In genomic region chr6:36904851-36905393, GRCh38 we compare ENCODE assay signal across 19 cellular contexts. TPM values are rescaled to one million over a fixed set of nuclear protein-coding genes. Genes with fewer than 3 reads are reported as not detected.
"Had no signal": no experiment of that assay in that cellular context is flagged by ENCODE, and none has a peak within 500 bp of the region (broad histone marks: within the 10 kb centered on the region; RNA-seq: fewer than 3 reads in every experiment).

No MANE protein-coding gene starts in this region.

- H3K4me1 ChIP-seq: uterus had no signal

- H3K27me3 Mint-ChIP-seq: naive thymus-derived CD4-positive, alpha-beta T cell had no signal

- H3K4me3 Mint-ChIP-seq: endodermal cell, nephron progenitor cell had no signal

- H3K9me3 Mint-ChIP-seq: endodermal cell; naive thymus-derived CD4-positive, alpha-beta T cell; nephron progenitor cell had no signal

- DNase-seq: endodermal cell; erythroblast; foreskin melanocyte; head of caudate nucleus; hippocampal formation; left colon; naive thymus-derived CD4-positive, alpha-beta T cell; nephron progenitor cell; psoas muscle; sigmoid colon; stimulated activated CD4-positive, alpha-beta T cell treated with anti-CD3 and anti-CD28 coated beads, Interleukin-2, amount 100 ng/mL, for 24 hours; stimulated activated CD4-positive, alpha-beta T cell treated with anti-CD3 and anti-CD28 coated beads, Interleukin-4, amount 100 ng/mL, for 4 hours; stimulated activated naive CD4-positive, alpha-beta T cell; upper lobe of left lung; uterus had no signal

- H3K9me3 ChIP-seq: psoas muscle, sigmoid colon, upper lobe of left lung, uterus had no signal

- H3K4me3 ChIP-seq: psoas muscle, sigmoid colon, skin epidermis, upper lobe of left lung, uterus had no signal

- H3K36me3 ChIP-seq: uterus had no signal

- ATAC-seq: left colon; naive thymus-derived CD4-positive, alpha-beta T cell; psoas muscle had no signal

- H3K27me3 ChIP-seq: sigmoid colon, upper lobe of left lung, uterus had no signal

- H3K4me1 Mint-ChIP-seq: endodermal cell had no signal

- H3K27ac ChIP-seq: psoas muscle, skin epidermis, uterus had no signal

- H3K27ac Mint-ChIP-seq: endodermal cell had no signal

RNA-seq across cellular contexts. Expression of gene PI16, which starts 49.6 kb away (rescaled TPM):
- total RNA-seq: endodermal cell, endothelial cell of umbilical vein, kidney epithelial cell, lung microvascular endothelial cell had no signal
